ENCODE assay signal across 12 cellular contexts in the genomic region with DNA sequence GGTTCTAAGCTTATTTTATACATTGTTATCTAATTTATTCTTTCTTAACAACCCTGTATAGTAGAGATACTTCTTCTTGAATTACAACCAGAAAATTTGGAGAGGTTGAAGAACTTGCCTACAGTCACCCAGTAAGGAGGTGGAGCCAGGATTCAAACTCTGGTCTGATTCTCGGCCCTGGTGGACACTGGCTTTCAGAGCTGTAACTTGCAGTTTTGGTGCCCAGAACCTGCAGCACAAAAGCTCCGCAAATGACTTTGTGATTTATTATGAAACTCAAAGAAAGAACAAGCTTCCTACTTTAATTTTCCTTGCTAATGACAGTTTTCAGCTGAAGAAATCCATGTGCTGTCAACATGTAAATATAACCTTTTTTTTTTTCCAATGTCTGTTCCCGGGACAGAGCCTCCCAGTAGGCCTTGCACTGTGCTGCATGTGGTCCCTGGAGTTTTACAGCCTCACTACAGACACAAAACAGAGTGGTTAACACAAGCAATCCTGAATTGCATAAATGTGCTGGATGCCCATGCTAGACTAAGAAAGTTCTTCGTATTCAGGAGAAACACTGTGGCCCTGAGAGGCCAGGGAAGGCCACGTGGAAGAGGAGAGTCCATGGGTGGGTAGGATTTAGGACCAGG.
DNase-seq lines count a peak whose midpoint lies in the region; ATAC-seq and TF ChIP-seq lines count a peak whose summit lies in the region.
"Had no signal": no experiment of that assay in that cellular context is flagged by ENCODE, and none has a peak within 500 bp of the region (broad histone marks: within the 10 kb centered on the region; RNA-seq: fewer than 3 reads in every experiment).

No MANE protein-coding gene starts in this region.

- H3K4me1 ChIP-seq in ascending aorta: peaks cover 22 to 41% of the 10 kb centered on the region in 2 donors
- peaks cover 13 to 61% (median 45%) of the 10 kb centered on the region in 9 donors for H3K4me1 ChIP-seq in heart right ventricle
- H3K4me1 ChIP-seq in upper lobe of left lung: peaks cover 0 to 18% (median 8%) of the 10 kb centered on the region in 4 donors

- peaks cover 4% of the 10 kb centered on the region for H3K27me3 Mint-ChIP-seq in nephron progenitor cell (ENCODE audit: low read depth, poor library complexity)
- H3K27me3 Mint-ChIP-seq: CD4-positive, CD25-positive, alpha-beta regulatory T cell had no signal

- peak overlapping the region; percentile 72 to 84 for H3K27ac ChIP-seq in ascending aorta
- peak overlapping the region in 9 of 10 donors; percentile 60 to 88 (median 79) for H3K27ac ChIP-seq in heart right ventricle
- H3K27ac ChIP-seq in upper lobe of left lung: peak overlapping the region; percentile 30 to 69 (median 68)
- H3K27ac ChIP-seq: SK-N-MC had no signal

- H3K27ac Mint-ChIP-seq in nephron progenitor cell: peak overlapping the region; percentile 89
- H3K27ac Mint-ChIP-seq: CD4-positive, CD25-positive, alpha-beta regulatory T cell had no signal

- H3K9me3 Mint-ChIP-seq in nephron progenitor cell: no peaks in the 10 kb centered on the region
- H3K9me3 Mint-ChIP-seq: CD4-positive, CD25-positive, alpha-beta regulatory T cell had no signal

- intact Hi-C loops in ascending aorta (cut with DNase I) (loop anchor here (5.0 kb wide), 3 partner anchors 69 to 359 kb away; a partner anchor contains a TSS), heart right ventricle (cut with DNase I) (loop anchor here in 3 of 10 donors (5.0 to 10.0 kb wide), 2 partner anchors 58 to 61 kb away; a partner anchor contains a TSS)

- H3K27me3 ChIP-seq in ascending aorta: no peaks in the 10 kb centered on the region
- H3K27me3 ChIP-seq in heart right ventricle: no peaks in the 10 kb centered on the region
- no peaks in the 10 kb centered on the region for H3K27me3 ChIP-seq in upper lobe of left lung

- H3K9me3 ChIP-seq in ascending aorta (no peaks in the 10 kb centered on the region), heart right ventricle (no peaks in the 10 kb centered on the region), upper lobe of left lung (no peaks in the 10 kb centered on the region)

- H3K36me3 ChIP-seq in ascending aorta (no peaks in the 10 kb centered on the region), heart right ventricle (no peaks in the 10 kb centered on the region), upper lobe of left lung (no peaks in the 10 kb centered on the region)

- no peak for TF ChIP-seq POLR2A in upper lobe of left lung (IDR thresholded peaks at IDR 0.05)

- no peak for TF ChIP-seq EP300 in upper lobe of left lung (IDR thresholded peaks at IDR 0.05)

- WGBS in heart right ventricle, 2 donors: 60 to 63% methylated on average over 5 of the region's 5 CpGs
- 62 to 78% methylated on average over 5 of the region's 5 CpGs for WGBS in upper lobe of left lung, 2 donors

- peak in 7 of 8 donors; percentile 6 to 69 (median 30) for ATAC-seq in heart right ventricle
- ATAC-seq in upper lobe of left lung (ENCODE audit: low FRiP score in 2 of 2): no peak
- ATAC-seq in GM19397 (IDR thresholded peaks at IDR 0.05; ENCODE audit: unreplicated experiment): no peak
- ATAC-seq in HG03139 (IDR thresholded peaks at IDR 0.05; ENCODE audit: unreplicated experiment): no peak

- peaks cover 86% of the 10 kb centered on the region for H3K4me1 Mint-ChIP-seq in nephron progenitor cell
- H3K4me1 Mint-ChIP-seq: CD4-positive, CD25-positive, alpha-beta regulatory T cell had no signal

- no peaks in the 10 kb centered on the region for H3K36me3 Mint-ChIP-seq in nephron progenitor cell (ENCODE audit: low read depth)
- H3K36me3 Mint-ChIP-seq: CD4-positive, CD25-positive, alpha-beta regulatory T cell had no signal

- no peak overlapping the region for H3K4me3 ChIP-seq in ascending aorta
- no peak overlapping the region for H3K4me3 ChIP-seq in heart right ventricle
- H3K4me3 ChIP-seq in upper lobe of left lung: no peak overlapping the region
- H3K4me3 ChIP-seq: SK-N-MC, smooth muscle cell had no signal

- TF ChIP-seq CTCF in ascending aorta (IDR thresholded peaks at IDR 0.05) (no peak), heart right ventricle (IDR thresholded peaks at IDR 0.05) (no peak), nephron progenitor cell (IDR thresholded peaks at IDR 0.05) (no peak), upper lobe of left lung (IDR thresholded peaks at IDR 0.05) (no peak)

- DNase-seq in ascending aorta (ENCODE audit: low spot score in 2 of 2): no peak
- DNase-seq in heart right ventricle: no peak
- DNase-seq in nephron progenitor cell: no peak
- no peak for DNase-seq in upper lobe of left lung
- DNase-seq in mucosa of gallbladder (ENCODE audit: low spot score): no peak
- DNase-seq: activated effector memory CD4-positive, alpha-beta T cell treated with Interleukin-2 at 50 U/mL for 16 hours; CD4-positive, CD25-positive, alpha-beta regulatory T cell; NCI-H1694 treated with DMSO at 0.1 percent for 48 hours had no signal

- H3K4me3 Mint-ChIP-seq in nephron progenitor cell: no peak overlapping the region

Comparison
In these comparisons a context has a peak if more than half of its experiments do, and no peak if none do; other contexts are left out.
1. ATAC-seq: peak in heart right ventricle (7 of 8); none in upper lobe of left lung (0 of 2), GM19397 (single experiment) and HG03139 (single experiment).
2. Peak in every context shown above with its lines, with median percentiles within 50 percentile points of each other: H3K27ac ChIP-seq.